ENCODE assay signal across 6 cellular contexts in genomic region chr19:35716735-35716984, GRCh38. TPM values are rescaled to one million over a fixed set of nuclear protein-coding genes. Genes with fewer than 3 reads are reported as not detected.
DNase-seq lines count a peak whose midpoint lies in the region; ATAC-seq and TF ChIP-seq lines count a peak whose summit lies in the region.

No MANE protein-coding gene starts in this region.

- POLR2A ChIA-PET in activated CD8-positive, alpha-beta T cell treated with anti-CD3 and anti-CD28 coated beads for 36 hours (lab: Charles Lee), result interaction anchor here (1.4 to 8.8 kb wide), 3 partner anchors 18 to 28 kb away, joined by 4 to 215 read pairs (median 99); partner anchors contain the start of genes IGFLR1, LIN37, PSENEN and U2AF1L4

- H3K4me1 ChIP-seq in lower lobe of right lung, result peaks cover 26% of the 10 kb centered on the region

- H3K27ac ChIP-seq in lower lobe of right lung, result peak overlapping the region; percentile 84

- intact Hi-C loops in activated CD8-positive, alpha-beta T cell treated with anti-CD3 and anti-CD28 coated beads for 36 hours (cut with micrococcal nuclease), result loop anchor here (2.0 to 10.0 kb wide), 2 partner anchors 14 to 218 kb away; partner anchors contain the start of gene LRFN3
- intact Hi-C loops in lower lobe of right lung (cut with DNase I), result no loop called here

- no peak for DNase-seq in activated T-cell treated with anti-CD3 and anti-CD28 coated beads, Interleukin-2, amount 50 U/mL, for 24 hours
- no peak for DNase-seq in activated T-cell treated with anti-CD3 and anti-CD28 coated beads, Interleukin-2, amount 50 U/mL, for 48 hours
- DNase-seq in activated CD8-positive, alpha-beta T cell treated with anti-CD3 and anti-CD28 coated beads for 36 hours, result no peak
- DNase-seq in lower lobe of right lung (no peak), NCI-H1417 (lab: John Stamatoyannopoulos, UW) (no peak)

- H3K36me3 Mint-ChIP-seq in activated T-cell treated with anti-CD3 and anti-CD28 coated beads, Interleukin-2, amount 50 U/mL, for 24 hours (ENCODE audit: low read depth), result peaks cover 72% of the 10 kb centered on the region
- H3K36me3 Mint-ChIP-seq in activated CD8-positive, alpha-beta T cell treated with anti-CD3 and anti-CD28 coated beads for 36 hours (ENCODE audit: low read depth), result peaks cover 72% of the 10 kb centered on the region

- no peak for TF ChIP-seq CTCF in activated CD8-positive, alpha-beta T cell treated with anti-CD3 and anti-CD28 coated beads for 36 hours (IDR thresholded peaks at IDR 0.05)
- TF ChIP-seq CTCF in lower lobe of right lung (IDR thresholded peaks at IDR 0.05), result no peak

- no peaks in the 10 kb centered on the region for H3K27me3 Mint-ChIP-seq in activated T-cell treated with anti-CD3 and anti-CD28 coated beads, Interleukin-2, amount 50 U/mL, for 24 hours
- no peaks in the 10 kb centered on the region for H3K27me3 Mint-ChIP-seq in activated CD8-positive, alpha-beta T cell treated with anti-CD3 and anti-CD28 coated beads for 36 hours

- no peaks in the 10 kb centered on the region for H3K27me3 ChIP-seq in lower lobe of right lung (ENCODE audit: low read depth)

- CTCF ChIA-PET in activated CD8-positive, alpha-beta T cell treated with anti-CD3 and anti-CD28 coated beads for 36 hours (lab: Charles Lee), result no interaction called here

- H3K36me3 ChIP-seq in lower lobe of right lung, result peaks cover 14% of the 10 kb centered on the region

- ATAC-seq in activated CD8-positive, alpha-beta T cell treated with anti-CD3 and anti-CD28 coated beads for 36 hours, result no peak
- peak in 1 of 2 donors; percentile 65 for ATAC-seq in lower lobe of right lung
- no peak for ATAC-seq in HG02884 (IDR thresholded peaks at IDR 0.05; ENCODE audit: unreplicated experiment)

- H3K27ac Mint-ChIP-seq in activated T-cell treated with anti-CD3 and anti-CD28 coated beads, Interleukin-2, amount 50 U/mL, for 24 hours, result peak overlapping the region; percentile 99
- H3K27ac Mint-ChIP-seq in activated CD8-positive, alpha-beta T cell treated with anti-CD3 and anti-CD28 coated beads for 36 hours, result peak overlapping the region; percentile 100

- no peaks in the 10 kb centered on the region for H3K9me3 Mint-ChIP-seq in activated T-cell treated with anti-CD3 and anti-CD28 coated beads, Interleukin-2, amount 50 U/mL, for 24 hours
- no peaks in the 10 kb centered on the region for H3K9me3 Mint-ChIP-seq in activated CD8-positive, alpha-beta T cell treated with anti-CD3 and anti-CD28 coated beads for 36 hours

- H3K4me3 Mint-ChIP-seq in activated T-cell treated with anti-CD3 and anti-CD28 coated beads, Interleukin-2, amount 50 U/mL, for 24 hours, result peak overlapping the region; percentile 88
- peak overlapping the region; percentile 83 for H3K4me3 Mint-ChIP-seq in activated CD8-positive, alpha-beta T cell treated with anti-CD3 and anti-CD28 coated beads for 36 hours

- H3K9me3 ChIP-seq in lower lobe of right lung, result no peaks in the 10 kb centered on the region

- peak overlapping the region; percentile 87 for H3K4me3 ChIP-seq in lower lobe of right lung

- peaks cover 48% of the 10 kb centered on the region for H3K4me1 Mint-ChIP-seq in activated T-cell treated with anti-CD3 and anti-CD28 coated beads, Interleukin-2, amount 50 U/mL, for 24 hours (ENCODE audit: low read depth)
- H3K4me1 Mint-ChIP-seq in activated CD8-positive, alpha-beta T cell treated with anti-CD3 and anti-CD28 coated beads for 36 hours (ENCODE audit: low read depth), result peaks cover 30% of the 10 kb centered on the region

RNA-seq across cellular contexts. Expression of gene KMT2B, which starts 1.1 kb away (rescaled TPM):
- 10 to 100 TPM; 62.9 to 63.6 TPM for total RNA-seq in activated CD8-positive, alpha-beta T cell treated with anti-CD3 and anti-CD28 coated beads for 36 hours
- total RNA-seq in lower lobe of right lung, result 37.2 TPM

RNA-seq across cellular contexts. Expression of gene ZBTB32, which starts 12.3 kb away (rescaled TPM):
- total RNA-seq in activated CD8-positive, alpha-beta T cell treated with anti-CD3 and anti-CD28 coated beads for 36 hours, result 100 to 1,000 TPM; 410 to 420 TPM
- 0.21 TPM for total RNA-seq in lower lobe of right lung

RNA-seq across cellular contexts. Expression of gene IGFLR1, which starts 25.6 kb away (rescaled TPM):
- total RNA-seq in activated CD8-positive, alpha-beta T cell treated with anti-CD3 and anti-CD28 coated beads for 36 hours, result 100 to 1,000 TPM; 140 to 143 TPM
- total RNA-seq in lower lobe of right lung, result 17.1 TPM

RNA-seq across cellular contexts. Expression of gene U2AF1L4, which starts 28.6 kb away (rescaled TPM):
- 10 to 100 TPM; 41.7 to 42.5 TPM for total RNA-seq in activated CD8-positive, alpha-beta T cell treated with anti-CD3 and anti-CD28 coated beads for 36 hours
- 20.3 TPM for total RNA-seq in lower lobe of right lung

RNA-seq across cellular contexts. Expression of gene PSENEN, which starts 28.8 kb away (rescaled TPM):
- total RNA-seq in activated CD8-positive, alpha-beta T cell treated with anti-CD3 and anti-CD28 coated beads for 36 hours, result 10 to 100 TPM; 37.2 to 41.3 TPM
- 60.0 TPM for total RNA-seq in lower lobe of right lung

Comparison
In these comparisons a context has a peak if more than half of its experiments do, and no peak if none do; other contexts are left out.
1. RNA of gene ZBTB32, which starts 12.3 kb away (total RNA-seq): 410 to 420 TPM in activated CD8-positive, alpha-beta T cell treated with anti-CD3 and anti-CD28 coated beads for 36 hours; 0.21 TPM in lower lobe of right lung (single experiment); every median in the first group is over 100 times any median in the second.